ENCODE assay signal across 15 cellular contexts in genomic region chr5:151683444-151683843, GRCh38. TPM values are rescaled to one million over a fixed set of nuclear protein-coding genes. Genes with fewer than 3 reads are reported as not detected.
DNase-seq lines count a peak whose midpoint lies in the region; ATAC-seq, FAIRE-seq and TF ChIP-seq lines count a peak whose summit lies in the region.
"Had no signal": no experiment of that assay in that cellular context is flagged by ENCODE, and none has a peak within 500 bp of the region (broad histone marks: within the 10 kb centered on the region; RNA-seq: fewer than 3 reads in every experiment).

No MANE protein-coding gene starts in this region.

- no peaks in the 10 kb centered on the region for H3K9me3 Mint-ChIP-seq in brain
- H3K9me3 Mint-ChIP-seq: activated T-helper 2 cell treated with anti-CD3 and anti-CD28 coated beads, Interferon-gamma antibody, Interleukin-2, Interleukin-4, amounts not matched to agents 10 μg/mL and 5 μg/mL and 100 μg/mL, durations not matched to agents 14 hours and 24 hours and 36 hours; effector memory CD8-positive, alpha-beta T cell had no signal

- H3K4me3 Mint-ChIP-seq in brain = peak overlapping the region in 4 of 5 experiments; percentile 51 to 99 (median 94)
- H3K4me3 Mint-ChIP-seq: effector memory CD8-positive, alpha-beta T cell had no signal

- H3K9me1 ChIP-seq in keratinocyte (ENCODE audit: control insufficient read depth, extremely low read depth, insufficient read depth, low read length) = no peaks in the 10 kb centered on the region

- H3K27ac ChIP-seq in keratinocyte (ENCODE audit: control insufficient read depth, insufficient read depth, low read length) (peak overlapping the region; percentile 11), skeletal muscle tissue (ENCODE audit: low read depth, low read length) (peak overlapping the region; percentile 95)
- H3K27ac ChIP-seq: VCaP had no signal

- peak; percentile 16 for FAIRE-seq in GM12891 (lab: Jason Lieb, UNC)
- FAIRE-seq in keratinocyte (lab: Jason Lieb, UNC) = peak; percentile 5
- FAIRE-seq: small intestine had no signal

- H3K9me3 ChIP-seq in keratinocyte (ENCODE audit: control insufficient read depth, low read depth, low read length) = no peaks in the 10 kb centered on the region
- H3K9me3 ChIP-seq in skeletal muscle tissue (ENCODE audit: control insufficient read depth in 3 of 3, low read length in 3 of 3) = no peaks in the 10 kb centered on the region

- H4K20me1 ChIP-seq in keratinocyte (ENCODE audit: control insufficient read depth, extremely low read depth, insufficient read depth, low read length) = peaks cover 4% of the 10 kb centered on the region

- no peak for TF ChIP-seq CTCF in brain (conservative IDR thresholded peaks at IDR 0.05)
- no peak for TF ChIP-seq CTCF in keratinocyte (optimal IDR thresholded peaks at IDR 0.05 in 1 of 3, IDR thresholded peaks at IDR 0.05 in 1 of 3, conservative IDR thresholded peaks at IDR 0.05 in 1 of 3; ENCODE audit: extremely low read depth in 1 of 3, insufficient read depth in 2 of 3, low read length in 3 of 3)

- H3K4me1 ChIP-seq in keratinocyte (ENCODE audit: control insufficient read depth, extremely low read depth, insufficient read depth, low read length) = peaks cover 33% of the 10 kb centered on the region
- peaks cover 66 to 80% (median 74%) of the 10 kb centered on the region in 3 donors for H3K4me1 ChIP-seq in skeletal muscle tissue (ENCODE audit: control insufficient read depth in 3 of 3, insufficient read depth in 3 of 3, low read length in 3 of 3)

- H2AFZ ChIP-seq in keratinocyte (ENCODE audit: control insufficient read depth, low read length) = no peak overlapping the region

- H3K27me3 Mint-ChIP-seq in brain = peaks cover 4% of the 10 kb centered on the region

- H3K9ac ChIP-seq in keratinocyte (ENCODE audit: control insufficient read depth, extremely low read depth, insufficient read depth, low read length) = no peak overlapping the region
- H3K9ac ChIP-seq in skeletal muscle tissue (ENCODE audit: low read depth in 1 of 3, low read length in 3 of 3) = no peak overlapping the region

- dilution Hi-C loops in keratinocyte (cut with MboI; ENCODE audit: extremely low pct_ligation_motif_present, low sequenced_read_pairs) = no loop called here

- no peaks in the 10 kb centered on the region for H3K27me3 ChIP-seq in keratinocyte (ENCODE audit: control insufficient read depth, extremely low read depth, insufficient read depth, low read length)
- H3K27me3 ChIP-seq in skeletal muscle tissue (ENCODE audit: control insufficient read depth in 3 of 3, insufficient read depth in 3 of 3, low read length in 3 of 3) = no peaks in the 10 kb centered on the region

- DNase-seq in GM12891 (ENCODE audit: insufficient read length, low spot score) (no peak), keratinocyte (ENCODE audit: low read depth, low spot score) (no peak), HK-2 (ENCODE audit: unreplicated experiment) (no peak), DMS79 (lab: John Stamatoyannopoulos, UW) (no peak)
- DNase-seq: effector memory CD8-positive, alpha-beta T cell; left colon; NCI-H1930; PC-3; small intestine had no signal

- H3K4me1 Mint-ChIP-seq in brain = peaks cover 85% of the 10 kb centered on the region

- peaks cover 4 to 7% of the 10 kb centered on the region in 2 experiments for H3K36me3 ChIP-seq in keratinocyte (ENCODE audit: control insufficient read depth in 2 of 2, extremely low read depth in 1 of 2, insufficient read depth in 2 of 2, low read length in 2 of 2)
- peaks cover 0 to 2% (median 0%) of the 10 kb centered on the region in 3 donors for H3K36me3 ChIP-seq in skeletal muscle tissue (ENCODE audit: control insufficient read depth in 3 of 3, insufficient read depth in 3 of 3, low read length in 3 of 3)

- H3K4me3 ChIP-seq in keratinocyte (ENCODE audit: control insufficient read depth in 2 of 3, extremely low read depth in 1 of 3, insufficient read depth in 2 of 3, low read depth in 1 of 3, low read length in 3 of 3) (peak overlapping the region in 1 of 3 experiments; percentile 5), skeletal muscle tissue (ENCODE audit: low read length in 3 of 3) (peak overlapping the region; percentile 27 to 94 (median 52))

- peak overlapping the region; percentile 75 to 98 (median 79) for H3K27ac Mint-ChIP-seq in brain
- H3K27ac Mint-ChIP-seq: activated T-helper 2 cell treated with anti-CD3 and anti-CD28 coated beads, Interferon-gamma antibody, Interleukin-2, Interleukin-4, amounts not matched to agents 10 μg/mL and 5 μg/mL and 100 μg/mL, durations not matched to agents 14 hours and 24 hours and 36 hours; effector memory CD8-positive, alpha-beta T cell had no signal

- peaks cover 9% of the 10 kb centered on the region for H3K36me3 Mint-ChIP-seq in brain

- H3K4me2 ChIP-seq in keratinocyte (ENCODE audit: control insufficient read depth, extremely low read depth, insufficient read depth, low read depth, low read length) = peak overlapping the region; percentile 94

- H3K79me2 ChIP-seq in keratinocyte (ENCODE audit: control insufficient read depth, insufficient read depth, low read length) = peaks cover 67% of the 10 kb centered on the region

- TF ChIP-seq POLR2A in GM12891 (IDR thresholded peaks at IDR 0.05; ENCODE audit: low read depth, low read length) = no peak

- ATAC-seq in HG02970 (IDR thresholded peaks at IDR 0.05; ENCODE audit: low FRiP score, unreplicated experiment) = no peak
- no peak for ATAC-seq in HG03442 (IDR thresholded peaks at IDR 0.05; ENCODE audit: unreplicated experiment)
- ATAC-seq: effector memory CD8-positive, alpha-beta T cell; left colon; PC-3 had no signal

TF ChIP-seq in GM12891, 5 proteins besides CTCF, POLR2A, EP300 and RAD21:
- no peak for TF ChIP-seq PAX5 (IDR thresholded peaks at IDR 0.05; ENCODE audit: insufficient read depth, low read length, severe bottlenecking)
- TF ChIP-seq TAF1 (IDR thresholded peaks at IDR 0.05; ENCODE audit: low read depth, low read length) = no peak
- no peak for TF ChIP-seq SPI1 (IDR thresholded peaks at IDR 0.05; ENCODE audit: low read depth, low read length)
- no peak for TF ChIP-seq POU2F2 (IDR thresholded peaks at IDR 0.05; ENCODE audit: low read depth, low read length)
- TF ChIP-seq POLR2AphosphoS5 (IDR thresholded peaks at IDR 0.05; ENCODE audit: low read depth, low read length) = no peak

RNA-seq across cellular contexts. Expression of gene SPARC, which starts 3.3 kb away (rescaled TPM):
- 51.5 TPM for polyA plus RNA-seq in GM12891 (2012; ENCODE audit: low read depth, missing spikeins)
- 920 TPM for polyA plus RNA-seq in brain (ENCODE audit: insufficient read depth, low read depth, low replicate concordance)
- polyA plus RNA-seq in keratinocyte = 289 to 702 TPM (median 397 TPM) in 3 replicates
- polyA plus RNA-seq in keratinocyte (2011; ENCODE audit: low read depth) = 35.6 TPM
- 237 and 295 TPM in 2 replicates for polyA plus RNA-seq in keratinocyte (2011; cell fraction: cytosol; rRNA removed)
- 536 and 559 TPM in 2 replicates for polyA plus RNA-seq in keratinocyte (2011; cell fraction: nucleus; rRNA removed)
- polyA plus RNA-seq in keratinocyte (2012; ENCODE audit: low replicate concordance) = 21.7 and 645 TPM in 2 replicates
- 352 to 681 TPM (median 403 TPM) in 3 replicates for polyA minus RNA-seq in keratinocyte
- 226 TPM for polyA minus RNA-seq in keratinocyte (2011; cell fraction: cytosol; rRNA and poly(A)+ RNA removed)
- polyA minus RNA-seq in keratinocyte (2011; cell fraction: nucleus; rRNA and poly(A)+ RNA removed) = 248 and 370 TPM in 2 replicates
- 1,314 TPM for total RNA-seq in skeletal muscle tissue
